Comparison of ENCODE assay signal across 8 cellular contexts in genomic region chr9:95317119-95317892, GRCh38. TPM values are rescaled to one million over a fixed set of nuclear protein-coding genes. Genes with fewer than 3 reads are reported as not detected.
A peak's percentile ranks its signal among the peaks of the same experiment; 100 is the strongest.
DNase-seq lines count a peak whose midpoint lies in the region; ATAC-seq and TF ChIP-seq lines count a peak whose summit lies in the region.

FANCC (minus strand) TSS chr9:95317709; CDS start chr9:95249291, 68,418 bp downstream.

- H3K27me3 ChIP-seq in esophagus (ENCODE audit: control insufficient read depth in 1 of 2, insufficient read depth in 2 of 2, low read length in 2 of 2) (no peaks in the 10 kb centered on the region), mucosa of stomach (ENCODE audit: control insufficient read depth, insufficient read depth, low read length) (no peaks in the 10 kb centered on the region)

- no peaks in the 10 kb centered on the region for H3K36me3 Mint-ChIP-seq in IgD-negative memory B cell

- H3K9me3 ChIP-seq in esophagus (ENCODE audit: control insufficient read depth in 2 of 2, insufficient read depth in 1 of 2, low read depth in 1 of 2, low read length in 1 of 2) (no peaks in the 10 kb centered on the region), mucosa of stomach (ENCODE audit: control insufficient read depth, low read length) (no peaks in the 10 kb centered on the region)

- peak; percentile 72 for ATAC-seq in GM21528 (IDR thresholded peaks at IDR 0.05; ENCODE audit: low FRiP score, unreplicated experiment)

- peak within 1 kb of the TSS; percentile 84 to 94 for H3K27ac ChIP-seq in esophagus (ENCODE audit: low read depth in 2 of 2, low read length in 1 of 2)

- peak within 1 kb of the TSS; percentile 85 for H3K9ac ChIP-seq in mucosa of stomach (ENCODE audit: low read length)

- DNase-seq in DMS153 (lab: John Stamatoyannopoulos, UW), result peak; percentile 74
- DNase-seq in activated T-cell treated with anti-CD3 and anti-CD28 coated beads, Interleukin-2, amount 50 U/mL, for 1 hour, result peak; percentile 88
- DNase-seq in stimulated activated CD8-positive, alpha-beta memory T cell treated with anti-CD3 and anti-CD28 coated beads, Interleukin-4, amount 100 ng/mL, for 48 hours, result peak; percentile 92

- WGBS in esophagus, 2 donors, result 0 to 1% methylated on average over 67 to 89 of the region's 89 CpGs

- H3K27me3 Mint-ChIP-seq in IgD-negative memory B cell, result peaks cover 11% of the 10 kb centered on the region

- H3K36me3 ChIP-seq in esophagus (ENCODE audit: control insufficient read depth in 2 of 2, insufficient read depth in 2 of 2, low read length in 1 of 2) (no peaks in the 10 kb centered on the region), mucosa of stomach (ENCODE audit: control insufficient read depth, insufficient read depth, low read length) (no peaks in the 10 kb centered on the region)

- H3K9me3 Mint-ChIP-seq in IgD-negative memory B cell, result no peaks in the 10 kb centered on the region

- H3K4me3 ChIP-seq in esophagus (ENCODE audit: low read depth in 1 of 2, low read length in 2 of 2) (peak within 1 kb of the TSS; percentile 62 to 95), mucosa of stomach (ENCODE audit: low read length) (peak within 1 kb of the TSS; percentile 92)

- peak within 1 kb of the TSS; percentile 47 to 95 (median 93) for H3K27ac Mint-ChIP-seq in IgD-negative memory B cell

- peaks cover 3 to 5% of the 10 kb centered on the region in 2 donors for H3K4me1 ChIP-seq in esophagus (ENCODE audit: control insufficient read depth in 2 of 2, insufficient read depth in 2 of 2, low read length in 1 of 2)
- no peaks in the 10 kb centered on the region for H3K4me1 ChIP-seq in mucosa of stomach (ENCODE audit: control insufficient read depth, insufficient read depth, low read length)

- H3K4me3 Mint-ChIP-seq in IgD-negative memory B cell, result peak within 1 kb of the TSS; percentile 91 to 98 (median 97)

- peaks cover 7 to 10% (median 9%) of the 10 kb centered on the region in 3 donors for H3K4me1 Mint-ChIP-seq in IgD-negative memory B cell

TF ChIP-seq in PFSK-1, 5 proteins besides CTCF, POLR2A, EP300 and RAD21:
- 0 out of 2 replicates have a peak, but pooled peaks have one; percentile 25 for TF ChIP-seq TAF1 (IDR thresholded peaks at IDR 0.05; ENCODE audit: borderline replicate concordance, insufficient read depth, low read length)
- peak; percentile 48 for TF ChIP-seq FOXP2 (optimal IDR thresholded peaks at IDR 0.05; ENCODE audit: borderline replicate concordance, extremely low read depth, extremely low read length, insufficient read depth)
- peak; percentile 83 for TF ChIP-seq POLR2AphosphoS5 (IDR thresholded peaks at IDR 0.05; ENCODE audit: low read depth, low read length)
- TF ChIP-seq, protein P1, sequence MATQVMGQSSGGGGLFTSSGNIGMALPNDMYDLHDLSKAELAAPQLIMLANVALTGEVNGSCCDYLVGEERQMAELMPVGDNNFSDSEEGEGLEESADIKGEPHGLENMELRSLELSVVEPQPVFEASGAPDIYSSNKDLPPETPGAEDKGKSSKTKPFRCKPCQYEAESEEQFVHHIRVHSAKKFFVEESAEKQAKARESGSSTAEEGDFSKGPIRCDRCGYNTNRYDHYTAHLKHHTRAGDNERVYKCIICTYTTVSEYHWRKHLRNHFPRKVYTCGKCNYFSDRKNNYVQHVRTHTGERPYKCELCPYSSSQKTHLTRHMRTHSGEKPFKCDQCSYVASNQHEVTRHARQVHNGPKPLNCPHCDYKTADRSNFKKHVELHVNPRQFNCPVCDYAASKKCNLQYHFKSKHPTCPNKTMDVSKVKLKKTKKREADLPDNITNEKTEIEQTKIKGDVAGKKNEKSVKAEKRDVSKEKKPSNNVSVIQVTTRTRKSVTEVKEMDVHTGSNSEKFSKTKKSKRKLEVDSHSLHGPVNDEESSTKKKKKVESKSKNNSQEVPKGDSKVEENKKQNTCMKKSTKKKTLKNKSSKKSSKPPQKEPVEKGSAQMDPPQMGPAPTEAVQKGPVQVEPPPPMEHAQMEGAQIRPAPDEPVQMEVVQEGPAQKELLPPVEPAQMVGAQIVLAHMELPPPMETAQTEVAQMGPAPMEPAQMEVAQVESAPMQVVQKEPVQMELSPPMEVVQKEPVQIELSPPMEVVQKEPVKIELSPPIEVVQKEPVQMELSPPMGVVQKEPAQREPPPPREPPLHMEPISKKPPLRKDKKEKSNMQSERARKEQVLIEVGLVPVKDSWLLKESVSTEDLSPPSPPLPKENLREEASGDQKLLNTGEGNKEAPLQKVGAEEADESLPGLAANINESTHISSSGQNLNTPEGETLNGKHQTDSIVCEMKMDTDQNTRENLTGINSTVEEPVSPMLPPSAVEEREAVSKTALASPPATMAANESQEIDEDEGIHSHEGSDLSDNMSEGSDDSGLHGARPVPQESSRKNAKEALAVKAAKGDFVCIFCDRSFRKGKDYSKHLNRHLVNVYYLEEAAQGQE (IDR thresholded peaks at IDR 0.05; ENCODE audit: insufficient read depth in 1 of 2, low read depth in 2 of 2, low read length in 2 of 2), result no peak
- no peak for TF ChIP-seq SIN3A (IDR thresholded peaks at IDR 0.05; ENCODE audit: borderline replicate concordance, insufficient read depth, low read length)

RNA-seq across cellular contexts. Expression of gene FANCC, which starts in this region (rescaled TPM):
- polyA plus RNA-seq in IgD-negative memory B cell (1.5 TPM), esophagus (1 to 10 TPM; 2.5 to 3.6 TPM)
- polyA plus RNA-seq in PFSK-1 (2012; ENCODE audit: insufficient read length, low read depth), result 7.2 TPM

Comparison
In these comparisons a context has a peak if more than half of its experiments do, and no peak if none do; other contexts are left out.
1. Peak in every context shown above with its lines: DNase-seq, ATAC-seq, H3K4me3 ChIP-seq and H3K27ac ChIP-seq.